In the genomic region with DNA sequence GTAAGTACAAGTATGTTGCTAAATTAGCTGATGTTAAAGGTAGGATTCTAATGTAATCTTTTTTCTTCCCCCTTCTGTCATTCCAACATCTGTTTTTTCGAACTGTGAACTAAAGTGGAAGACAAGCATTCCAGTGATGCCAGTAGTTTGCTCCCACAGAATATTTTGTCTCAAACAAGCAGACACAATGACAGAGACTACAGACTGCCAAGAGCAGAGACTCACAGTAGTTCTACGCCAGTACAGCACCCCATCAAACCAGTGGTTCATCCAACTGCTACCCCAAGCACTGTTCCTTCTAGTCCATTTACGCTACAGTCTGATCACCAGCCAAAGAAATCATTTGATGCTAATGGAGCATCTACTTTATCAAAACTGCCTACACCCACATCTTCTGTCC, we compare ENCODE assay signal across 1 cellular context.
TF ChIP-seq lines count a peak whose summit lies in the region.

No MANE protein-coding gene starts in this region.

TF ChIP-seq in SK-N-SH treated with all-trans-retinoic acid at 6 μM for 48 hours, 23 proteins besides CTCF, POLR2A, EP300 and RAD21 (continued from another document):
- TF ChIP-seq, protein P1, sequence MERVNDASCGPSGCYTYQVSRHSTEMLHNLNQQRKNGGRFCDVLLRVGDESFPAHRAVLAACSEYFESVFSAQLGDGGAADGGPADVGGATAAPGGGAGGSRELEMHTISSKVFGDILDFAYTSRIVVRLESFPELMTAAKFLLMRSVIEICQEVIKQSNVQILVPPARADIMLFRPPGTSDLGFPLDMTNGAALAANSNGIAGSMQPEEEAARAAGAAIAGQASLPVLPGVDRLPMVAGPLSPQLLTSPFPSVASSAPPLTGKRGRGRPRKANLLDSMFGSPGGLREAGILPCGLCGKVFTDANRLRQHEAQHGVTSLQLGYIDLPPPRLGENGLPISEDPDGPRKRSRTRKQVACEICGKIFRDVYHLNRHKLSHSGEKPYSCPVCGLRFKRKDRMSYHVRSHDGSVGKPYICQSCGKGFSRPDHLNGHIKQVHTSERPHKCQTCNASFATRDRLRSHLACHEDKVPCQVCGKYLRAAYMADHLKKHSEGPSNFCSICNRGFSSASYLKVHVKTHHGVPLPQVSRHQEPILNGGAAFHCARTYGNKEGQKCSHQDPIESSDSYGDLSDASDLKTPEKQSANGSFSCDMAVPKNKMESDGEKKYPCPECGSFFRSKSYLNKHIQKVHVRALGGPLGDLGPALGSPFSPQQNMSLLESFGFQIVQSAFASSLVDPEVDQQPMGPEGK (CRISPR knock-in tag; IDR thresholded peaks at IDR 0.05; ENCODE audit: borderline replicate concordance): no peak
- TF ChIP-seq ISL1 (CRISPR knock-in tag; IDR thresholded peaks at IDR 0.05) (no peak), RARB (CRISPR knock-in tag; IDR thresholded peaks at IDR 0.05) (no peak), ZNF70 (CRISPR knock-in tag; IDR thresholded peaks at IDR 0.05) (no peak), ZC3H10 (CRISPR knock-in tag; IDR thresholded peaks at IDR 0.05) (no peak), PPARA (CRISPR knock-in tag; IDR thresholded peaks at IDR 0.05; ENCODE audit: borderline replicate concordance) (no peak)
- TF ChIP-seq, protein P2, sequence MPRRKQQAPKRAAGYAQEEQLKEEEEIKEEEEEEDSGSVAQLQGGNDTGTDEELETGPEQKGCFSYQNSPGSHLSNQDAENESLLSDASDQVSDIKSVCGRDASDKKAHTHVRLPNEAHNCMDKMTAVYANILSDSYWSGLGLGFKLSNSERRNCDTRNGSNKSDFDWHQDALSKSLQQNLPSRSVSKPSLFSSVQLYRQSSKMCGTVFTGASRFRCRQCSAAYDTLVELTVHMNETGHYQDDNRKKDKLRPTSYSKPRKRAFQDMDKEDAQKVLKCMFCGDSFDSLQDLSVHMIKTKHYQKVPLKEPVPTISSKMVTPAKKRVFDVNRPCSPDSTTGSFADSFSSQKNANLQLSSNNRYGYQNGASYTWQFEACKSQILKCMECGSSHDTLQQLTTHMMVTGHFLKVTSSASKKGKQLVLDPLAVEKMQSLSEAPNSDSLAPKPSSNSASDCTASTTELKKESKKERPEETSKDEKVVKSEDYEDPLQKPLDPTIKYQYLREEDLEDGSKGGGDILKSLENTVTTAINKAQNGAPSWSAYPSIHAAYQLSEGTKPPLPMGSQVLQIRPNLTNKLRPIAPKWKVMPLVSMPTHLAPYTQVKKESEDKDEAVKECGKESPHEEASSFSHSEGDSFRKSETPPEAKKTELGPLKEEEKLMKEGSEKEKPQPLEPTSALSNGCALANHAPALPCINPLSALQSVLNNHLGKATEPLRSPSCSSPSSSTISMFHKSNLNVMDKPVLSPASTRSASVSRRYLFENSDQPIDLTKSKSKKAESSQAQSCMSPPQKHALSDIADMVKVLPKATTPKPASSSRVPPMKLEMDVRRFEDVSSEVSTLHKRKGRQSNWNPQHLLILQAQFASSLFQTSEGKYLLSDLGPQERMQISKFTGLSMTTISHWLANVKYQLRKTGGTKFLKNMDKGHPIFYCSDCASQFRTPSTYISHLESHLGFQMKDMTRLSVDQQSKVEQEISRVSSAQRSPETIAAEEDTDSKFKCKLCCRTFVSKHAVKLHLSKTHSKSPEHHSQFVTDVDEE (CRISPR knock-in tag; IDR thresholded peaks at IDR 0.05): no peak
- TF ChIP-seq, protein P3, sequence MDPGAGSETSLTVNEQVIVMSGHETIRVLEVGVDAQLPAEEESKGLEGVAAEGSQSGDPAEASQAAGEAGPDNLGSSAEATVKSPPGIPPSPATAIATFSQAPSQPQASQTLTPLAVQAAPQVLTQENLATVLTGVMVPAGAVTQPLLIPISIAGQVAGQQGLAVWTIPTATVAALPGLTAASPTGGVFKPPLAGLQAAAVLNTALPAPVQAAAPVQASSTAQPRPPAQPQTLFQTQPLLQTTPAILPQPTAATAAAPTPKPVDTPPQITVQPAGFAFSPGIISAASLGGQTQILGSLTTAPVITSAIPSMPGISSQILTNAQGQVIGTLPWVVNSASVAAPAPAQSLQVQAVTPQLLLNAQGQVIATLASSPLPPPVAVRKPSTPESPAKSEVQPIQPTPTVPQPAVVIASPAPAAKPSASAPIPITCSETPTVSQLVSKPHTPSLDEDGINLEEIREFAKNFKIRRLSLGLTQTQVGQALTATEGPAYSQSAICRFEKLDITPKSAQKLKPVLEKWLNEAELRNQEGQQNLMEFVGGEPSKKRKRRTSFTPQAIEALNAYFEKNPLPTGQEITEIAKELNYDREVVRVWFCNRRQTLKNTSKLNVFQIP (CRISPR knock-in tag; IDR thresholded peaks at IDR 0.05; ENCODE audit: borderline replicate concordance, low read depth): no peak
- TF ChIP-seq, protein P4, sequence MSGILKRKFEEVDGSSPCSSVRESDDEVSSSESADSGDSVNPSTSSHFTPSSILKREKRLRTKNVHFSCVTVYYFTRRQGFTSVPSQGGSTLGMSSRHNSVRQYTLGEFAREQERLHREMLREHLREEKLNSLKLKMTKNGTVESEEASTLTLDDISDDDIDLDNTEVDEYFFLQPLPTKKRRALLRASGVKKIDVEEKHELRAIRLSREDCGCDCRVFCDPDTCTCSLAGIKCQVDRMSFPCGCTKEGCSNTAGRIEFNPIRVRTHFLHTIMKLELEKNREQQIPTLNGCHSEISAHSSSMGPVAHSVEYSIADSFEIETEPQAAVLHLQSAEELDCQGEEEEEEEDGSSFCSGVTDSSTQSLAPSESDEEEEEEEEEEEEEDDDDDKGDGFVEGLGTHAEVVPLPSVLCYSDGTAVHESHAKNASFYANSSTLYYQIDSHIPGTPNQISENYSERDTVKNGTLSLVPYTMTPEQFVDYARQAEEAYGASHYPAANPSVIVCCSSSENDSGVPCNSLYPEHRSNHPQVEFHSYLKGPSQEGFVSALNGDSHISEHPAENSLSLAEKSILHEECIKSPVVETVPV (CRISPR knock-in tag; IDR thresholded peaks at IDR 0.05): no peak
TF ChIP-seq in SK-N-SH treated with all-trans-retinoic acid at 6 μM for 48 hours: peak in this region for 0.
